ENCODE assay signal across 8 cellular contexts in genomic region chr6:11366183-11366933, GRCh38.
DNase-seq lines count a peak whose midpoint lies in the region; ATAC-seq lines count a peak whose summit lies in the region.

No MANE protein-coding gene starts in this region.

- DNase-seq in MV-4-11 (lab: John Stamatoyannopoulos, UW) (peak; percentile 40), AG20443 (ENCODE audit: low spot score) (no peak), NCI-H2171 (lab: John Stamatoyannopoulos, UW) (no peak)
- DNase-seq in central memory CD4-positive, alpha-beta T cell, result peak; percentile 22
- DNase-seq in stimulated activated CD8-positive, alpha-beta memory T cell treated with anti-CD3 and anti-CD28 coated beads, Interleukin-12 subunit alpha, Interleukin-12 subunit beta, amount 100 ng/mL, for 4 hours (ENCODE audit: low read depth), result peak; percentile 24
- DNase-seq in effector CD8-positive, alpha-beta T cell (lab: John Stamatoyannopoulos, UW), result no peak

- ATAC-seq in GM18502 (IDR thresholded peaks at IDR 0.05; ENCODE audit: poor library complexity, unreplicated experiment) (peak; percentile 82), GM21529 (IDR thresholded peaks at IDR 0.05; ENCODE audit: unreplicated experiment) (peak; percentile 78)

Comparison
In these comparisons a context has a peak if more than half of its experiments do, and no peak if none do; other contexts are left out.
1. DNase-seq: peak in MV-4-11 (single experiment), central memory CD4-positive, alpha-beta T cell (single experiment) and stimulated activated CD8-positive, alpha-beta memory T cell treated with anti-CD3 and anti-CD28 coated beads, Interleukin-12 subunit alpha, Interleukin-12 subunit beta, amount 100 ng/mL, for 4 hours (single experiment); none in effector CD8-positive, alpha-beta T cell (single experiment), AG20443 (single experiment) and NCI-H2171 (single experiment).